ENCODE assay signal across 8 cellular contexts in genomic region chr10:63633677-63634487, GRCh38.
A peak's percentile ranks its signal among the peaks of the same experiment; 100 is the strongest.
DNase-seq lines count a peak whose midpoint lies in the region; ATAC-seq and TF ChIP-seq lines count a peak whose summit lies in the region.

No MANE protein-coding gene starts in this region.

- H3K4me3 ChIP-seq in AG10803 (ENCODE audit: low read length) (no peak overlapping the region), GM23248 (no peak overlapping the region), gastroesophageal sphincter (no peak overlapping the region)

- H3K4me1 ChIP-seq in GM23248 (ENCODE audit: insufficient read depth), result peaks cover 17% of the 10 kb centered on the region
- H3K4me1 ChIP-seq in gastroesophageal sphincter, result peaks cover 0 to 15% (median 0%) of the 10 kb centered on the region in 3 donors

- H3K9ac ChIP-seq in GM23248, result no peak overlapping the region

- H3K27ac Mint-ChIP-seq in activated naive CD4-positive, alpha-beta T cell treated with anti-CD3 and anti-CD28 coated beads, Interleukin-2, amount 50 U/mL, for 72 hours, result no peak overlapping the region

- no peak for TF ChIP-seq EP300 in gastroesophageal sphincter (IDR thresholded peaks at IDR 0.05)

- H3K27me3 ChIP-seq in GM23248 (replicated peaks; ENCODE audit: insufficient read depth) (no peaks in the 10 kb centered on the region), gastroesophageal sphincter (no peaks in the 10 kb centered on the region)

- H3K4me2 ChIP-seq in GM23248 (ENCODE audit: unreplicated experiment), result no peak overlapping the region

- no peak overlapping the region for H3K27ac ChIP-seq in GM23248
- no peak overlapping the region for H3K27ac ChIP-seq in gastroesophageal sphincter

- WGBS in GM23248 (ENCODE audit: low coverage in 1 of 2, low lambda C conversion rate in 2 of 2, missing lambda C conversion rate in 2 of 2), 2 experiments, result 79 to 80% methylated on average over 5 of the region's 5 CpGs
- 72 to 84% methylated on average over 4 to 5 of the region's 5 CpGs for WGBS in gastroesophageal sphincter (ENCODE audit: low coverage in 1 of 2), 2 donors

- in situ Hi-C loops in GM23248 (cut with MboI), result no loop called here

- H3K9me2 ChIP-seq in GM23248 (ENCODE audit: insufficient read depth), result no peaks in the 10 kb centered on the region

- H3F3A ChIP-seq in GM23248 (ENCODE audit: insufficient read depth), result peaks cover 21% of the 10 kb centered on the region

- H3K9me3 ChIP-seq in GM23248 (ENCODE audit: low read depth) (no peaks in the 10 kb centered on the region), gastroesophageal sphincter (no peaks in the 10 kb centered on the region)

- H3K9me3 Mint-ChIP-seq in activated naive CD4-positive, alpha-beta T cell treated with anti-CD3 and anti-CD28 coated beads, Interleukin-2, amount 50 U/mL, for 72 hours, result no peaks in the 10 kb centered on the region

- H4K20me1 ChIP-seq in GM23248 (ENCODE audit: insufficient read depth), result no peaks in the 10 kb centered on the region

- peak; percentile 44 for DNase-seq in AG10803 (ENCODE audit: low read depth)
- DNase-seq in GM23248, result peak; percentile 52
- peak; percentile 11 for DNase-seq in RPMI8226
- no peak for DNase-seq in NCI-H2029 treated with DMSO at 0.1 percent for 48 hours (lab: John Stamatoyannopoulos, UW)
- no peak for DNase-seq in activated naive CD4-positive, alpha-beta T cell treated with anti-CD3 and anti-CD28 coated beads, Interleukin-2, amount 50 U/mL, for 72 hours (ENCODE audit: low spot score in 2 of 2)

- TF ChIP-seq POLR2A in gastroesophageal sphincter (IDR thresholded peaks at IDR 0.05), result no peak

- no peak for ATAC-seq in gastroesophageal sphincter
- no peak for ATAC-seq in activated naive CD4-positive, alpha-beta T cell treated with anti-CD3 and anti-CD28 coated beads, Interleukin-2, amount 50 U/mL, for 72 hours
- ATAC-seq in GM21515 (IDR thresholded peaks at IDR 0.05; ENCODE audit: unreplicated experiment), result no peak
- ATAC-seq in GM18861 (IDR thresholded peaks at IDR 0.05; ENCODE audit: unreplicated experiment), result no peak

- no peak overlapping the region for H2AFZ ChIP-seq in GM23248

- TF ChIP-seq CTCF in AG10803 (conservative IDR thresholded peaks at IDR 0.05; ENCODE audit: low read length), result peak; percentile 61
- peak; percentile 20 to 49 (median 35) for TF ChIP-seq CTCF in gastroesophageal sphincter (IDR thresholded peaks at IDR 0.05)

- H3K36me3 ChIP-seq in GM23248 (ENCODE audit: low read depth), result no peaks in the 10 kb centered on the region
- H3K36me3 ChIP-seq in gastroesophageal sphincter, result no peaks in the 10 kb centered on the region

- no peaks in the 10 kb centered on the region for H3K79me2 ChIP-seq in GM23248 (ENCODE audit: insufficient read depth)

- H3K36me3 Mint-ChIP-seq in activated naive CD4-positive, alpha-beta T cell treated with anti-CD3 and anti-CD28 coated beads, Interleukin-2, amount 50 U/mL, for 72 hours, result peaks cover 0 to 1% of the 10 kb centered on the region in 2 donors

Comparison
In these comparisons a context has a peak if more than half of its experiments do, and no peak if none do; other contexts are left out.
1. DNase-seq: peak in AG10803 (single experiment), GM23248 (single experiment) and RPMI8226 (single experiment); none in NCI-H2029 treated with DMSO at 0.1 percent for 48 hours (single experiment) and activated naive CD4-positive, alpha-beta T cell treated with anti-CD3 and anti-CD28 coated beads, Interleukin-2, amount 50 U/mL, for 72 hours (0 of 2).